Comparison of ENCODE assay signal across 15 cellular contexts in genomic region chr11:10287766-10288165, GRCh38. TPM values are rescaled to one million over a fixed set of nuclear protein-coding genes. Genes with fewer than 3 reads are reported as not detected.
DNase-seq lines count a peak whose midpoint lies in the region; ATAC-seq, FAIRE-seq and TF ChIP-seq lines count a peak whose summit lies in the region.
"Had no signal": no experiment of that assay in that cellular context is flagged by ENCODE, and none has a peak within 500 bp of the region (broad histone marks: within the 10 kb centered on the region; RNA-seq: fewer than 3 reads in every experiment).

No MANE protein-coding gene starts in this region.

- no peak for DNase-seq in HepG2 (ENCODE audit: low spot score)
- no peak for DNase-seq in right lobe of liver
- no peak for DNase-seq in caudate nucleus (lab: John Stamatoyannopoulos, UW)
- no peak for DNase-seq in trophoblast cell
- no peak for DNase-seq in DMS153 (lab: John Stamatoyannopoulos, UW)
- DNase-seq in activated T-cell treated with anti-CD3 and anti-CD28 coated beads, Interleukin-2, amount 50 U/mL, for 4 hours: no peak
- no peak for DNase-seq in progenitor cell of endocrine pancreas (ENCODE audit: low spot score, unreplicated experiment)
- DNase-seq: 8988T; CD8-positive, alpha-beta T cell; DMS 273 treated with DMSO at 0.1 percent for 48 hours had no signal

- 0 out of 2 replicates have a peak overlapping the region, but pooled peaks have one; percentile 74 for H3K4me2 ChIP-seq in HepG2 (ENCODE audit: low read depth, low read length)
- H3K4me2 ChIP-seq in trophoblast cell (ENCODE audit: low read length): no peak overlapping the region
- H3K4me2 ChIP-seq: BLaER1, GM23338 had no signal

- ATAC-seq in HepG2 (no peak), right lobe of liver (no peak)
- ATAC-seq in activated T-cell treated with anti-CD3 and anti-CD28 coated beads, Interleukin-2, amount 50 U/mL, for 4 hours: no peak
- ATAC-seq: CD8-positive, alpha-beta T cell; GM23338 had no signal

- H3K79me1 ChIP-seq in trophoblast cell (ENCODE audit: low read length): peaks cover 3% of the 10 kb centered on the region

- CTCF ChIA-PET in HepG2 (lab: Yijun Ruan, JAX; ENCODE audit: low intra/inter-chr PET ratio, low total read pairs): interaction anchor here (2.0 kb wide), 1 partner anchor 17 kb away, joined by 7 read pairs; the partner anchor contains the start of gene ADM

- BruUV-seq in HepG2 (replicated peaks; lab: Mats Ljungman, UMichigan): no TSS peak

- peak overlapping the region; percentile 82 for H3K27ac ChIP-seq in HepG2 (ENCODE audit: extremely low read length, insufficient read depth, low read length)
- H3K27ac ChIP-seq in right lobe of liver: no peak overlapping the region
- peak overlapping the region; percentile 21 for H3K27ac ChIP-seq in caudate nucleus (ENCODE audit: low read depth, low read length)
- no peak overlapping the region for H3K27ac ChIP-seq in trophoblast cell (ENCODE audit: low read depth, low read length)
- H3K27ac ChIP-seq: BLaER1 had no signal

- no peak overlapping the region for H2BK12ac ChIP-seq in trophoblast cell (ENCODE audit: low read length)

- H3K79me2 ChIP-seq in HepG2 (ENCODE audit: insufficient read depth, low read length): peaks cover 65% of the 10 kb centered on the region
- peaks cover 4% of the 10 kb centered on the region for H3K79me2 ChIP-seq in trophoblast cell (ENCODE audit: control insufficient read depth, insufficient read depth, low read length, poor library complexity)

- no peak overlapping the region for H3K27ac Mint-ChIP-seq in progenitor cell of endocrine pancreas
- H3K27ac Mint-ChIP-seq: CD8-positive, alpha-beta T cell; GM23338 had no signal

- H3K27me3 ChIP-seq in HepG2 (ENCODE audit: control insufficient read depth in 1 of 2, insufficient read depth in 2 of 2, low read length in 2 of 2) (no peaks in the 10 kb centered on the region), right lobe of liver (no peaks in the 10 kb centered on the region), trophoblast cell (ENCODE audit: insufficient read depth, low read length) (no peaks in the 10 kb centered on the region)

- H3K23ac ChIP-seq in trophoblast cell (ENCODE audit: low read length): no peak overlapping the region

- no peak overlapping the region for H3K14ac ChIP-seq in trophoblast cell (ENCODE audit: low read length)

- H3K4me3 Mint-ChIP-seq in activated T-cell treated with anti-CD3 and anti-CD28 coated beads, Interleukin-2, amount 50 U/mL, for 4 hours: no peak overlapping the region
- H3K4me3 Mint-ChIP-seq in progenitor cell of endocrine pancreas (ENCODE audit: low read depth): no peak overlapping the region
- H3K4me3 Mint-ChIP-seq: CD8-positive, alpha-beta T cell; GM23338 had no signal

- no peaks in the 10 kb centered on the region for H3K9me3 Mint-ChIP-seq in activated T-cell treated with anti-CD3 and anti-CD28 coated beads, Interleukin-2, amount 50 U/mL, for 4 hours
- H3K9me3 Mint-ChIP-seq in progenitor cell of endocrine pancreas (ENCODE audit: low read depth): no peaks in the 10 kb centered on the region
- H3K9me3 Mint-ChIP-seq: CD8-positive, alpha-beta T cell; GM23338 had no signal

- TF ChIP-seq CTCF in HepG2 (CRISPR knock-in tag; IDR thresholded peaks at IDR 0.05) (no peak), right lobe of liver (IDR thresholded peaks at IDR 0.05) (no peak), progenitor cell of endocrine pancreas (IDR thresholded peaks at IDR 0.05; ENCODE audit: unreplicated experiment) (no peak)

- no peak for TF ChIP-seq POLR2A in HepG2 (IDR thresholded peaks at IDR 0.05; ENCODE audit: insufficient read depth in 1 of 2, low read depth in 2 of 2, low read length in 2 of 2)
- no peak for TF ChIP-seq POLR2A in right lobe of liver (IDR thresholded peaks at IDR 0.05)

- H3K4me1 ChIP-seq in HepG2 (ENCODE audit: insufficient read depth, low read length) (peaks cover 92% of the 10 kb centered on the region), right lobe of liver (peaks cover 0 to 29% (median 0%) of the 10 kb centered on the region in 4 donors), trophoblast cell (ENCODE audit: control insufficient read depth in 1 of 2, insufficient read depth in 2 of 2, low read length in 2 of 2) (peaks cover 0 to 2% of the 10 kb centered on the region in 2 experiments)

- peaks cover 2% of the 10 kb centered on the region for H3K27me3 Mint-ChIP-seq in activated T-cell treated with anti-CD3 and anti-CD28 coated beads, Interleukin-2, amount 50 U/mL, for 4 hours (ENCODE audit: low read depth)
- no peaks in the 10 kb centered on the region for H3K27me3 Mint-ChIP-seq in progenitor cell of endocrine pancreas

- H3K36me3 ChIP-seq in HepG2 (replicated peaks in 1 of 2; ENCODE audit: control insufficient read depth in 1 of 2, insufficient read depth in 2 of 2, low read length in 2 of 2): peaks cover 0 to 3% of the 10 kb centered on the region in 2 experiments; a peak in 2 of 5 replicates
- no peaks in the 10 kb centered on the region for H3K36me3 ChIP-seq in right lobe of liver
- peaks cover 0 to 4% of the 10 kb centered on the region in 2 experiments for H3K36me3 ChIP-seq in trophoblast cell (ENCODE audit: control insufficient read depth in 1 of 2, insufficient read depth in 2 of 2, low read length in 2 of 2)
- H3K36me3 ChIP-seq: BLaER1 had no signal

- H4K12ac ChIP-seq in trophoblast cell (ENCODE audit: low read depth, low read length): no peak overlapping the region

- H3K9ac ChIP-seq in HepG2 (ENCODE audit: insufficient read depth, low read depth, low read length) (no peak overlapping the region), trophoblast cell (ENCODE audit: low read length) (no peak overlapping the region)
- H3K9ac ChIP-seq: BLaER1 had no signal

- peaks cover 6% of the 10 kb centered on the region for H3K36me3 Mint-ChIP-seq in activated T-cell treated with anti-CD3 and anti-CD28 coated beads, Interleukin-2, amount 50 U/mL, for 4 hours (ENCODE audit: insufficient read depth)
- H3K36me3 Mint-ChIP-seq in progenitor cell of endocrine pancreas (ENCODE audit: insufficient read depth): peaks cover 8% of the 10 kb centered on the region
- H3K36me3 Mint-ChIP-seq: CD8-positive, alpha-beta T cell had no signal

- H3K4ac ChIP-seq in trophoblast cell (ENCODE audit: low read depth, low read length): no peak overlapping the region

- no peaks in the 10 kb centered on the region; the same call in 1 of the 2 replicates for H4K20me1 ChIP-seq in HepG2 (ENCODE audit: insufficient read depth, low read length)

- peaks cover 12% of the 10 kb centered on the region for H3K4me1 Mint-ChIP-seq in activated T-cell treated with anti-CD3 and anti-CD28 coated beads, Interleukin-2, amount 50 U/mL, for 4 hours (ENCODE audit: low read depth)
- H3K4me1 Mint-ChIP-seq in progenitor cell of endocrine pancreas (ENCODE audit: low read depth): peaks cover 17% of the 10 kb centered on the region

- H4K8ac ChIP-seq in trophoblast cell (ENCODE audit: low read depth, low read length): no peak overlapping the region

- H2BK5ac ChIP-seq in trophoblast cell (ENCODE audit: low read depth, low read length, poor library complexity): no peak overlapping the region

- TF ChIP-seq EP300 in HepG2 (IDR thresholded peaks at IDR 0.05; ENCODE audit: low read depth in 2 of 2, low read length in 2 of 2) (no peak), HepG2 (CRISPR knock-in tag; IDR thresholded peaks at IDR 0.05; ENCODE audit: borderline replicate concordance) (no peak)

- no peak overlapping the region for H2AFZ ChIP-seq in HepG2 (ENCODE audit: low read length)
- no peak overlapping the region for H2AFZ ChIP-seq in trophoblast cell (ENCODE audit: insufficient read depth, low read length, poor library complexity)
- H2AFZ ChIP-seq: GM23338 had no signal

- FAIRE-seq in HepG2 (lab: Jason Lieb, UNC): no peak
- FAIRE-seq: G401.6, GM12891, H54 had no signal

- H2BK120ac ChIP-seq in trophoblast cell (ENCODE audit: insufficient read depth, low read length, poor library complexity): no peak overlapping the region

- TF ChIP-seq RAD21 in HepG2 (CRISPR knock-in tag; IDR thresholded peaks at IDR 0.05): no peak

- no peak overlapping the region for H2AK5ac ChIP-seq in trophoblast cell (ENCODE audit: low read length)

- H3K4me3 ChIP-seq in HepG2 (replicated peaks in 1 of 3; ENCODE audit: insufficient read depth in 1 of 3, low read depth in 2 of 3, low read length in 3 of 3) (no peak overlapping the region), right lobe of liver (no peak overlapping the region), trophoblast cell (ENCODE audit: low read depth, low read length) (no peak overlapping the region)
- H3K4me3 ChIP-seq: BLaER1, GM23338 had no signal

- no peak overlapping the region for H4K91ac ChIP-seq in trophoblast cell (ENCODE audit: low read depth, low read length)

- POLR2A ChIA-PET in HepG2 (lab: Yijun Ruan, JAX): interaction anchor here (1.1 to 12.1 kb wide), 6 partner anchors 16 to 79 kb away, joined by 3 to 221 read pairs (median 4); partner anchors contain the start of gene ADM

- in situ Hi-C loops in HepG2 (cut with HindIII; ENCODE audit: extremely low pct_ligation_motif_present, low pct_unique_long_range_greater_than_20kb): no loop called here

- intact Hi-C loops in HepG2 (cut with micrococcal nuclease; ENCODE audit: unreplicated experiment): loop anchor here (2.0 to 5.0 kb wide), 2 partner anchors 15 to 520 kb away; partner anchors contain the start of gene EIF4G2
- intact Hi-C loops in right lobe of liver (cut with DNase I): no loop called here

- H3K9me3 ChIP-seq in HepG2 (ENCODE audit: low read length) (no peaks in the 10 kb centered on the region), right lobe of liver (no peaks in the 10 kb centered on the region), trophoblast cell (ENCODE audit: insufficient read depth, low read depth, low read length) (no peaks in the 10 kb centered on the region)
- H3K9me3 ChIP-seq: BLaER1 had no signal

- H3K18ac ChIP-seq in trophoblast cell (ENCODE audit: low read length): peak overlapping the region; percentile 9

- 97% methylated on average over 5 of the region's 9 CpGs for WGBS in HepG2 (ENCODE audit: low lambda C conversion rate)
- WGBS in right lobe of liver (ENCODE audit: insufficient coverage, low coverage, low lambda C conversion rate, missing lambda C conversion rate): 100% methylated on average over 1 of the region's 9 CpGs
- no CpG with 5 or more reads among the region's 9 CpGs for WGBS in trophoblast cell (ENCODE audit: extremely low coverage, insufficient coverage, insufficient read length)

RNA-seq across cellular contexts. Expression of gene SBF2, which starts 6.3 kb away (rescaled TPM):
- total RNA-seq in HepG2 (2016; rRNA removed; fragmentation: Illumina TruSeq; extraction: Trizol) (24.0 and 29.9 TPM in 2 replicates), right lobe of liver (10 to 100 TPM; 13.7 to 28.4 (median 21.3) TPM), progenitor cell of endocrine pancreas (43.8 and 44.9 TPM in 2 replicates)
- 6.3 and 6.7 TPM in 2 replicates for total RNA-seq in HepG2 (2016; cell fraction: cytosol; rRNA removed; fragmentation: Illumina TruSeq; extraction: Trizol; ENCODE audit: low read depth)
- total RNA-seq in HepG2 (2016; cell fraction: insoluble cytoplasmic fraction; rRNA removed; fragmentation: Illumina TruSeq; extraction: Trizol): 22.0 and 29.2 TPM in 2 replicates
- 11.3 and 12.9 TPM in 2 replicates for total RNA-seq in HepG2 (2016; cell fraction: membrane; rRNA removed; fragmentation: Illumina TruSeq; extraction: Trizol)
- total RNA-seq in HepG2 (2016; cell fraction: nucleus; rRNA removed; fragmentation: Illumina TruSeq; extraction: Trizol): 26.4 and 32.0 TPM in 2 replicates
- polyA plus RNA-seq in HepG2 (2011; rRNA removed): 45.6 and 45.8 TPM in 2 replicates
- 30.7 and 44.4 TPM in 2 replicates for polyA plus RNA-seq in HepG2 (2011; cell fraction: cytosol; rRNA removed)
- polyA plus RNA-seq in HepG2 (2011; cell fraction: nucleus; rRNA removed): 31.7 and 32.8 TPM in 2 replicates
- 23.2 and 27.6 TPM in 2 replicates for polyA plus RNA-seq in HepG2 (2012)
- 1.1 and 1.2 TPM in 2 replicates for polyA plus RNA-seq in HepG2 (2016; cell fraction: cytosol; fragmentation: Illumina TruSeq; extraction: Trizol; ENCODE audit: low read depth)
- 20.9 and 24.0 TPM in 2 replicates for polyA plus RNA-seq in HepG2 (2016; cell fraction: insoluble cytoplasmic fraction; fragmentation: Illumina TruSeq; extraction: Trizol; ENCODE audit: low read depth)
- 3.6 and 5.5 TPM in 2 replicates for polyA plus RNA-seq in HepG2 (2016; cell fraction: membrane; fragmentation: Illumina TruSeq; extraction: Trizol; ENCODE audit: low read depth)
- 21.9 and 25.7 TPM in 2 replicates for polyA plus RNA-seq in HepG2 (2016; cell fraction: nucleus; fragmentation: Illumina TruSeq; extraction: Trizol; ENCODE audit: insufficient read depth, low read depth)
- 61.7 and 122 TPM in 2 replicates for polyA minus RNA-seq in HepG2 (2011; rRNA and poly(A)+ RNA removed; ENCODE audit: low replicate concordance)
- polyA minus RNA-seq in HepG2 (2011; cell fraction: cytosol; rRNA and poly(A)+ RNA removed): 38.2 and 59.0 TPM in 2 replicates
- 120 and 149 TPM in 2 replicates for polyA minus RNA-seq in HepG2 (2011; cell fraction: nucleus; rRNA and poly(A)+ RNA removed)
- polyA plus RNA-seq in trophoblast cell (2013): 14.4 and 15.1 TPM in 2 replicates
- total RNA-seq in activated T-cell treated with anti-CD3 and anti-CD28 coated beads, Interleukin-2, amount 50 U/mL, for 4 hours: 1 to 10 TPM; 3.0 to 6.9 (median 3.5) TPM

RNA-seq across cellular contexts. Expression of gene ADM, which starts 17.1 kb away (rescaled TPM):
- total RNA-seq in HepG2 (2016; rRNA removed; fragmentation: Illumina TruSeq; extraction: Trizol): 4.3 and 10.7 TPM in 2 replicates
- 3.1 and 3.7 TPM in 2 replicates for total RNA-seq in HepG2 (2016; cell fraction: cytosol; rRNA removed; fragmentation: Illumina TruSeq; extraction: Trizol; ENCODE audit: low read depth)
- 3.1 and 10.5 TPM in 2 replicates for total RNA-seq in HepG2 (2016; cell fraction: insoluble cytoplasmic fraction; rRNA removed; fragmentation: Illumina TruSeq; extraction: Trizol)
- 4.4 and 5.7 TPM in 2 replicates for total RNA-seq in HepG2 (2016; cell fraction: membrane; rRNA removed; fragmentation: Illumina TruSeq; extraction: Trizol)
- 9.8 and 17.4 TPM in 2 replicates for total RNA-seq in HepG2 (2016; cell fraction: nucleus; rRNA removed; fragmentation: Illumina TruSeq; extraction: Trizol)
- 26.1 and 35.5 TPM in 2 replicates for polyA plus RNA-seq in HepG2 (2011; rRNA removed)
- polyA plus RNA-seq in HepG2 (2011; cell fraction: cytosol; rRNA removed): 35.7 and 40.9 TPM in 2 replicates
- 35.9 and 47.6 TPM in 2 replicates for polyA plus RNA-seq in HepG2 (2011; cell fraction: nucleus; rRNA removed)
- 18.1 and 31.9 TPM in 2 replicates for polyA plus RNA-seq in HepG2 (2012)
- polyA plus RNA-seq in HepG2 (2016; cell fraction: cytosol; fragmentation: Illumina TruSeq; extraction: Trizol; ENCODE audit: low read depth): 1.5 and 1.7 TPM in 2 replicates
- polyA plus RNA-seq in HepG2 (2016; cell fraction: insoluble cytoplasmic fraction; fragmentation: Illumina TruSeq; extraction: Trizol; ENCODE audit: low read depth): 2.6 and 3.2 TPM in 2 replicates
- 1.6 and 2.2 TPM in 2 replicates for polyA plus RNA-seq in HepG2 (2016; cell fraction: membrane; fragmentation: Illumina TruSeq; extraction: Trizol; ENCODE audit: low read depth)
- polyA plus RNA-seq in HepG2 (2016; cell fraction: nucleus; fragmentation: Illumina TruSeq; extraction: Trizol; ENCODE audit: insufficient read depth, low read depth): 25.4 and 29.5 TPM in 2 replicates
- 67.2 and 67.7 TPM in 2 replicates for polyA minus RNA-seq in HepG2 (2011; rRNA and poly(A)+ RNA removed; ENCODE audit: low replicate concordance)
- polyA minus RNA-seq in HepG2 (2011; cell fraction: cytosol; rRNA and poly(A)+ RNA removed): 20.9 and 26.9 TPM in 2 replicates
- 19.2 and 28.2 TPM in 2 replicates for polyA minus RNA-seq in HepG2 (2011; cell fraction: nucleus; rRNA and poly(A)+ RNA removed)
- 10 to 100 TPM in 5 of 6 experiments, 1 to 10 TPM in 1; 7.9 to 82.6 (median 21.6) TPM for total RNA-seq in right lobe of liver
- polyA plus RNA-seq in trophoblast cell (2013): 101 and 108 TPM in 2 replicates
- total RNA-seq in activated T-cell treated with anti-CD3 and anti-CD28 coated beads, Interleukin-2, amount 50 U/mL, for 4 hours: under 1 TPM in 2 of 3 donors, not detected in 1; 0.43 TPM
- total RNA-seq in progenitor cell of endocrine pancreas: 8.4 and 9.4 TPM in 2 replicates

Comparison
In these comparisons a context has a peak if more than half of its experiments do, and no peak if none do; other contexts are left out.
1. H3K27ac ChIP-seq: peak in HepG2 (single experiment) and caudate nucleus (single experiment); none in right lobe of liver (0 of 3) and trophoblast cell (single experiment).